Comparison of ENCODE assay signal across 1 cellular context in genomic region chr2:191291471-191291870, GRCh38.
TF ChIP-seq lines count a peak whose summit lies in the region.

No MANE protein-coding gene starts in this region.

TF ChIP-seq in HepG2, 621 proteins besides CTCF, POLR2A, EP300 and RAD21:
- peak; percentile 45; the same call in 1 of the 2 replicates for TF ChIP-seq CEBPB (IDR thresholded peaks at IDR 0.05; ENCODE audit: borderline replicate concordance, low read depth, low read length)
- no peak for TF ChIP-seq ZNF574 (CRISPR knock-in tag; IDR thresholded peaks at IDR 0.05)
